8 cellular contexts compared by ENCODE assay signal in genomic region chr20:46022411-46023147, GRCh38. TPM values are rescaled to one million over a fixed set of nuclear protein-coding genes. Genes with fewer than 3 reads are reported as not detected.
DNase-seq lines count a peak whose midpoint lies in the region; ATAC-seq and TF ChIP-seq lines count a peak whose summit lies in the region.

No MANE protein-coding gene starts in this region.

- H3K9ac ChIP-seq in BLaER1 (no peak overlapping the region), parathyroid adenoma (no peak overlapping the region)

- H2AFZ ChIP-seq in parathyroid adenoma: peak overlapping the region; percentile 88

- TF ChIP-seq POLR2A in gastroesophageal sphincter (IDR thresholded peaks at IDR 0.05): no peak

- H3K9me3 ChIP-seq in BLaER1: peaks cover under 1% of the 10 kb centered on the region; the same call in 1 of the 2 replicates
- no peaks in the 10 kb centered on the region for H3K9me3 ChIP-seq in RWPE2 (ENCODE audit: severe bottlenecking)
- H3K9me3 ChIP-seq in gastroesophageal sphincter: no peaks in the 10 kb centered on the region
- no peaks in the 10 kb centered on the region for H3K9me3 ChIP-seq in parathyroid adenoma (ENCODE audit: control insufficient read depth, low read length)
- H3K9me3 ChIP-seq in upper lobe of right lung: no peaks in the 10 kb centered on the region

- H3K27me3 ChIP-seq in BLaER1: no peaks in the 10 kb centered on the region
- H3K27me3 ChIP-seq in RWPE2 (ENCODE audit: insufficient read depth, poor library complexity, severe bottlenecking): peaks cover 9% of the 10 kb centered on the region
- peaks cover 100% of the 10 kb centered on the region for H3K27me3 ChIP-seq in gastroesophageal sphincter
- H3K27me3 ChIP-seq in parathyroid adenoma (ENCODE audit: control insufficient read depth, insufficient read depth, low read length): no peaks in the 10 kb centered on the region
- H3K27me3 ChIP-seq in upper lobe of right lung: peaks cover 64% of the 10 kb centered on the region

- peaks cover under 1% of the 10 kb centered on the region; the same call in 1 of the 2 replicates for H3K36me3 ChIP-seq in BLaER1
- no peaks in the 10 kb centered on the region for H3K36me3 ChIP-seq in RWPE2 (ENCODE audit: low read depth)
- no peaks in the 10 kb centered on the region for H3K36me3 ChIP-seq in gastroesophageal sphincter
- H3K36me3 ChIP-seq in parathyroid adenoma (ENCODE audit: control insufficient read depth, insufficient read depth, low read length): no peaks in the 10 kb centered on the region
- H3K36me3 ChIP-seq in upper lobe of right lung: no peaks in the 10 kb centered on the region

- DNase-seq in HK-2 (ENCODE audit: unreplicated experiment) (peak; percentile 88), RWPE2 (ENCODE audit: low spot score) (peak; percentile 92), upper lobe of right lung (peak; percentile 81)
- DNase-seq in activated effector memory CD4-positive, alpha-beta T cell treated with Interleukin-2 at 50 U/mL for 16 hours: peak; percentile 58

- H3K4me2 ChIP-seq in BLaER1: peak overlapping the region; percentile 98
- no peak overlapping the region for H3K4me2 ChIP-seq in parathyroid adenoma (ENCODE audit: low read length)

- H3K4me3 ChIP-seq in BLaER1: peak overlapping the region; percentile 71
- H3K4me3 ChIP-seq in RWPE2 (ENCODE audit: severe bottlenecking): peak overlapping the region; percentile 68
- peak overlapping the region in 1 of 2 donors; percentile 46 for H3K4me3 ChIP-seq in gastroesophageal sphincter
- H3K4me3 ChIP-seq in parathyroid adenoma (ENCODE audit: low read depth, low read length): no peak overlapping the region
- H3K4me3 ChIP-seq in upper lobe of right lung: peak overlapping the region; percentile 44

- peak; percentile 95 for TF ChIP-seq CTCF in RWPE2 (IDR thresholded peaks at IDR 0.05; ENCODE audit: poor library complexity, severe bottlenecking)
- peak in 3 of 4 experiments; percentile 57 to 85 (median 67) for TF ChIP-seq CTCF in gastroesophageal sphincter (IDR thresholded peaks at IDR 0.05)
- peak; percentile 89 for TF ChIP-seq CTCF in parathyroid adenoma (IDR thresholded peaks at IDR 0.05)
- TF ChIP-seq CTCF in upper lobe of right lung (IDR thresholded peaks at IDR 0.05): peak; percentile 69

- no peak overlapping the region for H3K27ac ChIP-seq in BLaER1
- H3K27ac ChIP-seq in RWPE2 (ENCODE audit: poor library complexity, severe bottlenecking): peak overlapping the region; percentile 42
- no peak overlapping the region for H3K27ac ChIP-seq in gastroesophageal sphincter
- peak overlapping the region; percentile 40 for H3K27ac ChIP-seq in parathyroid adenoma
- no peak overlapping the region for H3K27ac ChIP-seq in upper lobe of right lung

- peak; percentile 55 for ATAC-seq in RWPE2 (ENCODE audit: low read depth)
- peak; percentile 34 for ATAC-seq in gastroesophageal sphincter
- peak; percentile 78 for ATAC-seq in upper lobe of right lung
- ATAC-seq in HG03457 (IDR thresholded peaks at IDR 0.05; ENCODE audit: unreplicated experiment): no peak

- intact Hi-C loops in upper lobe of right lung (cut with DNase I): no loop called here

- WGBS in gastroesophageal sphincter (ENCODE audit: low coverage in 1 of 2), 2 donors: 0 to 5% methylated on average over 8 to 18 of the region's 37 CpGs

- no peak for TF ChIP-seq EP300 in gastroesophageal sphincter (IDR thresholded peaks at IDR 0.05)

- no peaks in the 10 kb centered on the region for H3K79me2 ChIP-seq in parathyroid adenoma

- H4K20me1 ChIP-seq in BLaER1: peaks cover 47% of the 10 kb centered on the region

- H3K4me1 ChIP-seq in BLaER1 (peaks cover 43% of the 10 kb centered on the region), RWPE2 (ENCODE audit: insufficient read depth, poor library complexity, severe bottlenecking) (peaks cover 7% of the 10 kb centered on the region), gastroesophageal sphincter (peaks cover 0 to 19% (median 17%) of the 10 kb centered on the region in 3 donors), parathyroid adenoma (peaks cover 2% of the 10 kb centered on the region), upper lobe of right lung (peaks cover 7% of the 10 kb centered on the region)

RNA-seq across cellular contexts. Expression of gene SLC12A5, which starts 6.4 kb away (rescaled TPM):
- not detected for total RNA-seq in gastroesophageal sphincter
- total RNA-seq in upper lobe of right lung: 2.0 TPM

RNA-seq across cellular contexts. Expression of gene MMP9, which starts 13.9 kb away (rescaled TPM):
- total RNA-seq in gastroesophageal sphincter (1 to 10 TPM in 2 of 4 donors, under 1 TPM in 1, not detected in 1; 0.15 to 3.9 (median 1.2) TPM), upper lobe of right lung (5.5 TPM)

RNA-seq across cellular contexts. Expression of gene ZNF335, which starts 50.6 kb away (rescaled TPM):
- total RNA-seq in gastroesophageal sphincter: 10 to 100 TPM in 3 of 4 donors, 1 to 10 TPM in 1; 7.5 to 17.9 (median 16.5) TPM
- 19.1 TPM for total RNA-seq in upper lobe of right lung

Comparison
In these comparisons a context has a peak if more than half of its experiments do, and no peak if none do; other contexts are left out.
1. H3K27ac ChIP-seq: peak in RWPE2 (single experiment) and parathyroid adenoma (single experiment); none in BLaER1 (single experiment), gastroesophageal sphincter (0 of 4) and upper lobe of right lung (single experiment).
2. Peak in every context shown above with its lines, with median percentiles within 50 percentile points of each other: DNase-seq and CTCF ChIP-seq.